8 cellular contexts compared by ENCODE assay signal in the genomic region with DNA sequence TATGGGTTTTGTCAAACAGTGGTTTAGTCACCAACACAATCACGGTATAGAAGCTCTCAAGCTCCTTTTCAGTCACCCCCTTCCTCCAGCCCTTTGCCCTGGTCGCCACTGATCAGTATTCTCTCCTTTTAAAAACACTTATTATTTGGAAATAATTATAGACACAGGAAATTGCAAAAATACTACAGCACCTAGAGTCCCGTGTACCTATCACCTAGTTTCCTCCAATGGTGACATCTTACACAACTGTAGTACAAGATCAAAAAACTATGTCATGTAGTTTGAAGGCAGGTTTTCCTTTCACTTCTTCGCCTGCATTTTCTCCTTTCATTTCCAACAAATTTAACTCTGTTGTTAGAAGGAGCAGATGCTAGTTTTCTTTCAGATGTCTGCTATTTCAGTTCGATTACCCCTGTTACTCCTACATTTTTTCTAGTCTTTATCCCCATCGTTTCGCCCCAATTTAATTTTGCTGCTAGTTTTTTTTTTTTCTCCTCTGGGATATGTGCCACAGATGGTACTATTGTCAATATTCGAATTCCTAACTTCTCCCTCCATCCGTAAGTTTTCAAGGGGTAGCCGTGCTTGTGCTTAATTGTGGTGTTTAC. TPM values are rescaled to one million over a fixed set of nuclear protein-coding genes. Genes with fewer than 3 reads are reported as not detected.
DNase-seq lines count a peak whose midpoint lies in the region; ATAC-seq and TF ChIP-seq lines count a peak whose summit lies in the region.

No MANE protein-coding gene starts in this region.

- no peak for TF ChIP-seq CTCF in activated B cell treated with CpG ODN at 0.5 μM for 24 hours (IDR thresholded peaks at IDR 0.05)
- no peak for TF ChIP-seq CTCF in fibroblast of pulmonary artery (IDR thresholded peaks at IDR 0.05; ENCODE audit: low read length, missing control alignments)
- TF ChIP-seq CTCF in osteocyte (IDR thresholded peaks at IDR 0.05): no peak

- no peak for ATAC-seq in activated B cell treated with CpG ODN at 0.5 μM for 24 hours (ENCODE audit: low read depth)
- ATAC-seq in HG02840 (IDR thresholded peaks at IDR 0.05; ENCODE audit: low FRiP score, unreplicated experiment): no peak

- H3K4me3 ChIP-seq in fibroblast of pulmonary artery (replicated peaks; ENCODE audit: low read depth, low read length): peak overlapping the region; percentile 82

- peaks cover 20% of the 10 kb centered on the region for H3K4me1 Mint-ChIP-seq in activated B cell treated with CpG ODN at 0.5 μM for 24 hours
- peaks cover 17% of the 10 kb centered on the region for H3K4me1 Mint-ChIP-seq in osteocyte (ENCODE audit: unreplicated experiment)

- CTCF ChIA-PET in activated B cell treated with CpG ODN at 0.5 μM for 24 hours (lab: Charles Lee): no interaction called here

- H3K27ac Mint-ChIP-seq in activated B cell treated with CpG ODN at 0.5 μM for 24 hours (peak overlapping the region; percentile 86), osteocyte (ENCODE audit: unreplicated experiment) (peak overlapping the region; percentile 97)

- peak; percentile 14 for DNase-seq in stimulated activated CD4-positive, alpha-beta T cell treated with anti-CD3 and anti-CD28 coated beads, Interleukin-15, amount 100 ng/mL, for 24 hours
- DNase-seq in stimulated activated CD4-positive, alpha-beta T cell treated with anti-CD3 and anti-CD28 coated beads, Interleukin-4, amount 100 ng/mL, for 1 hour: no peak
- DNase-seq in LHCN-M2 (ENCODE audit: low read depth) (peak; percentile 24), activated B cell treated with CpG ODN at 0.5 μM for 24 hours (no peak), fibroblast of pulmonary artery (ENCODE audit: low read depth) (peak; percentile 28), osteocyte (ENCODE audit: extremely low spot score, unreplicated experiment) (no peak), D341Med (ENCODE audit: low spot score) (no peak)

- H3K36me3 Mint-ChIP-seq in activated B cell treated with CpG ODN at 0.5 μM for 24 hours (ENCODE audit: low read depth) (peaks cover 4% of the 10 kb centered on the region), osteocyte (ENCODE audit: unreplicated experiment) (no peaks in the 10 kb centered on the region)

- H3K27me3 Mint-ChIP-seq in activated B cell treated with CpG ODN at 0.5 μM for 24 hours (no peaks in the 10 kb centered on the region), osteocyte (ENCODE audit: unreplicated experiment) (no peaks in the 10 kb centered on the region)

- intact Hi-C loops in activated B cell treated with CpG ODN at 0.5 μM for 24 hours (cut with micrococcal nuclease): loop anchor here (1.0 to 10.0 kb wide), 10 partner anchors 60 to 1844 kb away; partner anchors contain the start of genes DHFR, MSH3, SSBP2 and TMEM167A

- no peaks in the 10 kb centered on the region for H3K9me3 Mint-ChIP-seq in activated B cell treated with CpG ODN at 0.5 μM for 24 hours
- H3K9me3 Mint-ChIP-seq in osteocyte (ENCODE audit: unreplicated experiment): no peaks in the 10 kb centered on the region

- POLR2A ChIA-PET in activated B cell treated with CpG ODN at 0.5 μM for 24 hours (lab: Charles Lee): interaction anchor here (0.8 to 2.3 kb wide), 10 partner anchors 9 to 463 kb away, joined by 3 to 37 read pairs (median 4); partner anchors contain the start of genes RPS23 and SSBP2

- H3K4me3 Mint-ChIP-seq in activated B cell treated with CpG ODN at 0.5 μM for 24 hours (peak overlapping the region; percentile 88), osteocyte (ENCODE audit: unreplicated experiment) (peak overlapping the region; percentile 87)

RNA-seq across cellular contexts. Expression of gene ATG10, which starts 0.6 kb away (rescaled TPM):
- total RNA-seq in LHCN-M2 (2014; rRNA removed) (13.1 and 15.2 TPM in 2 replicates), activated B cell treated with CpG ODN at 0.5 μM for 24 hours (5.3 and 7.3 TPM in 2 replicates), osteocyte (7.8 and 8.3 TPM in 2 replicates)
- 10.1 TPM for polyA plus RNA-seq in LHCN-M2 (2012)

Comparison
In these comparisons a context has a peak if more than half of its experiments do, and no peak if none do; other contexts are left out.
1. DNase-seq: peak in stimulated activated CD4-positive, alpha-beta T cell treated with anti-CD3 and anti-CD28 coated beads, Interleukin-15, amount 100 ng/mL, for 24 hours (single experiment), LHCN-M2 (single experiment) and fibroblast of pulmonary artery (single experiment); none in stimulated activated CD4-positive, alpha-beta T cell treated with anti-CD3 and anti-CD28 coated beads, Interleukin-4, amount 100 ng/mL, for 1 hour (single experiment), activated B cell treated with CpG ODN at 0.5 μM for 24 hours (single experiment), osteocyte (single experiment) and D341Med (single experiment).